ENCODE assay signal across 8 cellular contexts in the genomic region with DNA sequence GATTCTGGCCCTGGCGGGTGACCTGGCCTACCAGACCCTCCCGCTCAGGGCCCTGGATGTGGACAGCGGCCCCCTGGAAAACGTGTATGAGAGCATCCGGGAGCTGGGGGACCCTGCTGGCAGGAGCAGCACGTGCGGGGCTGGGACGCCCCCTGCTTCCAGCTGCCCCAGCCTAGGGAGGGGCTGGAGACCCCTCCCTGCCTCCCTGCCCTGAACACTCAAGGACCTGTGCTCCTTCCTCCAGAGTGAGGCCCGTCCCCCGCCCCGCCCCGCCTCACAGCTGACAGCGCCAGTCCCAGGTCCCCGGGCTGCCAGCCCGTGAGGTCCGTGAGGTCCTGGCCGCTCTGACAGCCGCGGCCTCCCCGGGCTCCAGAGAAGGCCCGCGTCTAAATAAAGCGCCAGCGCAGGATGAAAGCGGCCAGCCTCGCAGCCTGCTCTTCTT. TPM values are rescaled to one million over a fixed set of nuclear protein-coding genes. Genes with fewer than 3 reads are reported as not detected.
DNase-seq lines count a peak whose midpoint lies in the region; ATAC-seq and TF ChIP-seq lines count a peak whose summit lies in the region.

No MANE protein-coding gene starts in this region.

- TF ChIP-seq EP300 in SK-N-SH (IDR thresholded peaks at IDR 0.05; ENCODE audit: borderline replicate concordance in 1 of 2, low read depth in 1 of 2, low read length in 1 of 2) = no peak

- peaks cover 5% of the 10 kb centered on the region for H3K4me1 Mint-ChIP-seq in glutamatergic neuron (ENCODE audit: low read depth, unreplicated experiment)

- peaks cover 9% of the 10 kb centered on the region for H3K9me3 Mint-ChIP-seq in glutamatergic neuron (ENCODE audit: unreplicated experiment)

- WGBS in SK-N-SH (ENCODE audit: low lambda C conversion rate) = 93% methylated on average over 3 of the region's 26 CpGs
- WGBS in prostate gland = 25% methylated on average over 26 of the region's 26 CpGs

- H3K36me3 Mint-ChIP-seq in glutamatergic neuron (ENCODE audit: unreplicated experiment) = no peaks in the 10 kb centered on the region

- no peak overlapping the region for H3K27ac Mint-ChIP-seq in glutamatergic neuron (ENCODE audit: unreplicated experiment)

- H3K27me3 Mint-ChIP-seq in glutamatergic neuron (ENCODE audit: unreplicated experiment) = peaks cover 12% of the 10 kb centered on the region

- H3K4me3 ChIP-seq in SK-N-SH (ENCODE audit: low read depth in 2 of 2, low read length in 1 of 2) (no peak overlapping the region), prostate gland (peak overlapping the region; percentile 41 to 43)

- H3K9ac ChIP-seq in SK-N-SH = no peak overlapping the region

- H3K9me2 ChIP-seq in SK-N-SH = no peaks in the 10 kb centered on the region

- H3K27me3 ChIP-seq in SK-N-SH (ENCODE audit: insufficient read depth) = no peaks in the 10 kb centered on the region
- H3K27me3 ChIP-seq in prostate gland (replicated peaks; ENCODE audit: insufficient read depth) = no peaks in the 10 kb centered on the region

- no peaks in the 10 kb centered on the region for H3K9me3 ChIP-seq in SK-N-SH
- no peaks in the 10 kb centered on the region for H3K9me3 ChIP-seq in prostate gland

- TF ChIP-seq RAD21 in SK-N-SH (IDR thresholded peaks at IDR 0.05; ENCODE audit: low read length) = no peak

- H3K36me3 ChIP-seq in SK-N-SH (replicated peaks in 1 of 2; ENCODE audit: control insufficient read depth in 1 of 2, insufficient read depth in 2 of 2, low read length in 1 of 2) (peaks cover 6 to 34% of the 10 kb centered on the region in 2 experiments), prostate gland (peaks cover 4% of the 10 kb centered on the region in 2 donors)

- H3K4me1 ChIP-seq in SK-N-SH (ENCODE audit: control insufficient read depth in 1 of 2, insufficient read depth in 2 of 2, low read depth in 1 of 2, low read length in 1 of 2) = peaks cover 0 to 14% of the 10 kb centered on the region in 2 experiments; a peak in 1 of 4 replicates
- peaks cover 35% of the 10 kb centered on the region for H3K4me1 ChIP-seq in prostate gland (replicated peaks)

- POLR2A ChIA-PET in SK-N-SH (lab: Yijun Ruan, JAX) = interaction anchor here (1.1 to 1.2 kb wide), 2 partner anchors 16 to 31 kb away, joined by 3 to 4 read pairs; a partner anchor contains a TSS

- H3K79me2 ChIP-seq in SK-N-SH (ENCODE audit: insufficient read depth) = peaks cover 18% of the 10 kb centered on the region

- no peak overlapping the region for H3K4me3 Mint-ChIP-seq in glutamatergic neuron (ENCODE audit: unreplicated experiment)

- TF ChIP-seq POLR2A in prostate gland (IDR thresholded peaks at IDR 0.05) = no peak

- intact Hi-C loops in prostate gland (cut with DNase I) = loop anchor here (2.0 to 5.0 kb wide), 2 partner anchors 30 to 81 kb away; a partner anchor contains a TSS

- peaks cover 13% of the 10 kb centered on the region for H3F3A ChIP-seq in SK-N-SH (replicated peaks; ENCODE audit: insufficient read depth)

- no peak for ATAC-seq in SK-N-SH treated with all-trans-retinoic acid at 6 μM for 48 hours
- no peak for ATAC-seq in HG03039 (IDR thresholded peaks at IDR 0.05; ENCODE audit: unreplicated experiment)

- H4K20me1 ChIP-seq in SK-N-SH (ENCODE audit: insufficient read depth) = peaks cover 16% of the 10 kb centered on the region

- DNase-seq in SK-N-SH (peak; percentile 78), glutamatergic neuron (peak; percentile 80), prostate gland (ENCODE audit: low spot score) (peak; percentile 54), HPDE6-E6E7 (ENCODE audit: extremely low spot score) (no peak), NCI-H524 (lab: John Stamatoyannopoulos, UW) (no peak)
- DNase-seq in activated T-cell treated with anti-CD3 and anti-CD28 coated beads, Interleukin-2, amount 50 U/mL, for 1 hour = peak; percentile 54

- peak overlapping the region; percentile 65; the same call in 1 of the 2 replicates for H3K4me2 ChIP-seq in SK-N-SH

- H2AFZ ChIP-seq in SK-N-SH (ENCODE audit: low read depth) = no peak overlapping the region

- peak overlapping the region in 1 of 2 experiments; percentile 85; a peak in 2 of 4 replicates for H3K27ac ChIP-seq in SK-N-SH (ENCODE audit: low read depth in 2 of 2, low read length in 1 of 2)
- peak overlapping the region; percentile 86 to 90 for H3K27ac ChIP-seq in prostate gland

- CTCF ChIA-PET in SK-N-SH (lab: Yijun Ruan, JAX) = interaction anchor here (1.1 to 1.4 kb wide), 3 partner anchors 14 to 34 kb away, joined by 3 to 4 read pairs (median 4); a partner anchor contains a TSS

- TF ChIP-seq CTCF in SK-N-SH (IDR thresholded peaks at IDR 0.05) (no peak), glutamatergic neuron (IDR thresholded peaks at IDR 0.05; ENCODE audit: partially characterized antibody, unreplicated experiment) (no peak), prostate gland (IDR thresholded peaks at IDR 0.05) (no peak)

TF ChIP-seq in SK-N-SH, 30 proteins besides CTCF, POLR2A, EP300 and RAD21:
- TF ChIP-seq TCF12 (IDR thresholded peaks at IDR 0.05) (no peak), FOXM1 (IDR thresholded peaks at IDR 0.05; ENCODE audit: low read depth) (no peak), RCOR1 (IDR thresholded peaks at IDR 0.05; ENCODE audit: low read length) (no peak), POLR2AphosphoS5 (IDR thresholded peaks at IDR 0.05; ENCODE audit: low read depth, low read length) (no peak), MEF2A (IDR thresholded peaks at IDR 0.05; ENCODE audit: borderline replicate concordance, low read depth) (no peak), GATA2 (CRISPR knock-in tag; IDR thresholded peaks at IDR 0.05) (no peak), CHD2 (IDR thresholded peaks at IDR 0.05; ENCODE audit: low read length, partially characterized antibody) (no peak), NRF1 (IDR thresholded peaks at IDR 0.05; ENCODE audit: low read depth, low read length) (no peak), RXRA (IDR thresholded peaks at IDR 0.05; ENCODE audit: borderline replicate concordance, low read depth) (no peak), NFIC (IDR thresholded peaks at IDR 0.05; ENCODE audit: borderline replicate concordance) (no peak)
- TF ChIP-seq, protein P1, sequence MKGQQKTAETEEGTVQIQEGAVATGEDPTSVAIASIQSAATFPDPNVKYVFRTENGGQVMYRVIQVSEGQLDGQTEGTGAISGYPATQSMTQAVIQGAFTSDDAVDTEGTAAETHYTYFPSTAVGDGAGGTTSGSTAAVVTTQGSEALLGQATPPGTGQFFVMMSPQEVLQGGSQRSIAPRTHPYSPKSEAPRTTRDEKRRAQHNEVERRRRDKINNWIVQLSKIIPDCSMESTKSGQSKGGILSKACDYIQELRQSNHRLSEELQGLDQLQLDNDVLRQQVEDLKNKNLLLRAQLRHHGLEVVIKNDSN (IDR thresholded peaks at IDR 0.05; ENCODE audit: borderline replicate concordance, low read depth) = no peak

TF ChIP-seq in SK-N-SH treated with all-trans-retinoic acid at 6 μM for 48 hours, 23 proteins besides CTCF, POLR2A, EP300 and RAD21:
- no peak for TF ChIP-seq BACH2 (CRISPR knock-in tag; IDR thresholded peaks at IDR 0.05; ENCODE audit: borderline replicate concordance)
- TF ChIP-seq ZFP3 (CRISPR knock-in tag; IDR thresholded peaks at IDR 0.05) = no peak
- no peak for TF ChIP-seq ZNF565 (CRISPR knock-in tag; conservative IDR thresholded peaks at IDR 0.05; ENCODE audit: low read depth)
- no peak for TF ChIP-seq SNAI2 (CRISPR knock-in tag; IDR thresholded peaks at IDR 0.05)
- TF ChIP-seq OSR1 (CRISPR knock-in tag; IDR thresholded peaks at IDR 0.05) = no peak
- TF ChIP-seq PPARA (CRISPR knock-in tag; IDR thresholded peaks at IDR 0.05; ENCODE audit: borderline replicate concordance) = no peak
- TF ChIP-seq, protein P2, sequence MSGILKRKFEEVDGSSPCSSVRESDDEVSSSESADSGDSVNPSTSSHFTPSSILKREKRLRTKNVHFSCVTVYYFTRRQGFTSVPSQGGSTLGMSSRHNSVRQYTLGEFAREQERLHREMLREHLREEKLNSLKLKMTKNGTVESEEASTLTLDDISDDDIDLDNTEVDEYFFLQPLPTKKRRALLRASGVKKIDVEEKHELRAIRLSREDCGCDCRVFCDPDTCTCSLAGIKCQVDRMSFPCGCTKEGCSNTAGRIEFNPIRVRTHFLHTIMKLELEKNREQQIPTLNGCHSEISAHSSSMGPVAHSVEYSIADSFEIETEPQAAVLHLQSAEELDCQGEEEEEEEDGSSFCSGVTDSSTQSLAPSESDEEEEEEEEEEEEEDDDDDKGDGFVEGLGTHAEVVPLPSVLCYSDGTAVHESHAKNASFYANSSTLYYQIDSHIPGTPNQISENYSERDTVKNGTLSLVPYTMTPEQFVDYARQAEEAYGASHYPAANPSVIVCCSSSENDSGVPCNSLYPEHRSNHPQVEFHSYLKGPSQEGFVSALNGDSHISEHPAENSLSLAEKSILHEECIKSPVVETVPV (CRISPR knock-in tag; IDR thresholded peaks at IDR 0.05) = no peak
- TF ChIP-seq ESRRG (CRISPR knock-in tag; IDR thresholded peaks at IDR 0.05) = no peak

RNA-seq across cellular contexts. Expression of a gene that starts 0.9 kb away (rescaled TPM):
- polyA plus RNA-seq in SK-N-SH (2012; rRNA removed) = 75.5 and 90.9 TPM in 2 replicates
- polyA plus RNA-seq in SK-N-SH (2012; cell fraction: cytosol; rRNA removed) = 31.3 and 46.7 TPM in 2 replicates
- polyA plus RNA-seq in SK-N-SH (2012; cell fraction: nucleus; rRNA removed) = 338 and 518 TPM in 2 replicates
- total RNA-seq in glutamatergic neuron (ENCODE audit: unreplicated experiment) = 47.9 TPM
- total RNA-seq in prostate gland = 100 to 1,000 TPM; 140 to 155 TPM

RNA-seq across cellular contexts. Expression of a gene that starts 2.2 kb away (rescaled TPM):
- 10.9 and 12.3 TPM in 2 replicates for polyA plus RNA-seq in SK-N-SH (2012; rRNA removed)
- polyA plus RNA-seq in SK-N-SH (2012; cell fraction: cytosol; rRNA removed) = 1.0 and 2.1 TPM in 2 replicates
- polyA plus RNA-seq in SK-N-SH (2012; cell fraction: nucleus; rRNA removed) = 118 and 180 TPM in 2 replicates
- total RNA-seq in glutamatergic neuron (ENCODE audit: unreplicated experiment) (16.6 TPM), prostate gland (10 to 100 TPM; 35.0 to 44.4 TPM)

RNA-seq across cellular contexts. Expression of a gene that starts 30.9 kb away (rescaled TPM):
- polyA plus RNA-seq in SK-N-SH (2012; rRNA removed) = 33.7 and 36.8 TPM in 2 replicates
- polyA plus RNA-seq in SK-N-SH (2012; cell fraction: cytosol; rRNA removed) = 9.8 and 14.3 TPM in 2 replicates
- 152 and 206 TPM in 2 replicates for polyA plus RNA-seq in SK-N-SH (2012; cell fraction: nucleus; rRNA removed)
- 41.5 TPM for total RNA-seq in glutamatergic neuron (ENCODE audit: unreplicated experiment)
- 10 to 100 TPM; 29.3 to 55.5 TPM for total RNA-seq in prostate gland

RNA-seq across cellular contexts. Expression of a gene that starts 30.9 kb away (rescaled TPM):
- polyA plus RNA-seq in SK-N-SH (2012; rRNA removed) = 65.4 and 72.8 TPM in 2 replicates
- 47.9 and 57.4 TPM in 2 replicates for polyA plus RNA-seq in SK-N-SH (2012; cell fraction: cytosol; rRNA removed)
- 132 and 145 TPM in 2 replicates for polyA plus RNA-seq in SK-N-SH (2012; cell fraction: nucleus; rRNA removed)
- 51.9 TPM for total RNA-seq in glutamatergic neuron (ENCODE audit: unreplicated experiment)
- total RNA-seq in prostate gland = 10 to 100 TPM; 36.8 to 50.8 TPM

RNA-seq across cellular contexts. Expression of a gene that starts 42.3 kb away (rescaled TPM):
- polyA plus RNA-seq in SK-N-SH (2012; rRNA removed) = 8.2 and 9.4 TPM in 2 replicates
- 3.6 and 6.1 TPM in 2 replicates for polyA plus RNA-seq in SK-N-SH (2012; cell fraction: cytosol; rRNA removed)
- polyA plus RNA-seq in SK-N-SH (2012; cell fraction: nucleus; rRNA removed) = 18.3 and 28.9 TPM in 2 replicates
- total RNA-seq in glutamatergic neuron (ENCODE audit: unreplicated experiment) (not detected), prostate gland (10 to 100 TPM in 1 of 2 donors, 1 to 10 TPM in 1; 6.7 to 12.2 TPM)

Comparison
In these comparisons a context has a peak if more than half of its experiments do, and no peak if none do; other contexts are left out.
1. DNase-seq: peak in SK-N-SH (single experiment), activated T-cell treated with anti-CD3 and anti-CD28 coated beads, Interleukin-2, amount 50 U/mL, for 1 hour (single experiment), glutamatergic neuron (single experiment) and prostate gland (single experiment); none in HPDE6-E6E7 (single experiment) and NCI-H524 (0 of 2).
2. H3K4me3 ChIP-seq: peak in prostate gland (2 of 2); none in SK-N-SH (0 of 2).